Comparison of ENCODE assay signal across 10 cellular contexts in genomic region chr1:109263234-109263596, GRCh38. TPM values are rescaled to one million over a fixed set of nuclear protein-coding genes. Genes with fewer than 3 reads are reported as not detected.
A peak's percentile ranks its signal among the peaks of the same experiment; 100 is the strongest.
DNase-seq lines count a peak whose midpoint lies in the region; TF ChIP-seq lines count a peak whose summit lies in the region.
"Had no signal": no experiment of that assay in that cellular context is flagged by ENCODE, and none has a peak within 500 bp of the region (broad histone marks: within the 10 kb centered on the region; RNA-seq: fewer than 3 reads in every experiment).

No MANE protein-coding gene starts in this region.

- peak; percentile 25 for DNase-seq in NCI-H2171 treated with DMSO at 0.1 percent for 48 hours (lab: John Stamatoyannopoulos, UW)
- no peak for DNase-seq in NCI-H2171 (lab: John Stamatoyannopoulos, UW)
- DNase-seq in HPDE6-E6E7 (ENCODE audit: extremely low spot score), result peak; percentile 94
- DNase-seq in caudate nucleus (lab: John Stamatoyannopoulos, UW), result peak in 3 of 61 donors; percentile 53 to 75 (median 67)
- peak; percentile 87 for DNase-seq in prostate gland (ENCODE audit: low spot score)
- no peak for DNase-seq in amniotic stem cell (lab: John Stamatoyannopoulos, UW)
- no peak for DNase-seq in T-helper 1 cell
- no peak for DNase-seq in NCI-H2029 treated with DMSO at 0.1 percent for 48 hours (lab: John Stamatoyannopoulos, UW)

- peak; percentile 56 for TF ChIP-seq POLR2A in prostate gland (IDR thresholded peaks at IDR 0.05)

- no peaks in the 10 kb centered on the region for H3K9me3 ChIP-seq in prostate gland
- H3K9me3 ChIP-seq: thoracic aorta had no signal

- no peaks in the 10 kb centered on the region for H3K27me3 ChIP-seq in prostate gland (replicated peaks; ENCODE audit: insufficient read depth)

- intact Hi-C loops in prostate gland (cut with DNase I), result loop anchor here (5.0 kb wide), 1 partner anchor 139 kb away; no protein-coding TSS in a partner anchor

- H3K36me3 ChIP-seq in prostate gland, result no peaks in the 10 kb centered on the region
- H3K36me3 ChIP-seq: thoracic aorta had no signal

- H3K4me3 ChIP-seq in prostate gland, result no peak overlapping the region
- H3K4me3 ChIP-seq: thoracic aorta had no signal

- 29% methylated on average over 12 of the region's 12 CpGs for WGBS in prostate gland

- no peak for TF ChIP-seq CTCF in prostate gland (IDR thresholded peaks at IDR 0.05)

- no peaks in the 10 kb centered on the region for H3K4me1 ChIP-seq in prostate gland (replicated peaks)

- H3K27ac ChIP-seq in caudate nucleus (ENCODE audit: low read depth, low read length) (peak overlapping the region; percentile 92), prostate gland (peak overlapping the region; percentile 51 to 54)
- H3K27ac ChIP-seq: thoracic aorta had no signal

RNA-seq across cellular contexts. Expression of gene CELSR2, which starts 13.9 kb away (rescaled TPM):
- 100 to 1,000 TPM in 1 of 2 donors, 10 to 100 TPM in 1; 18.8 to 118 TPM for total RNA-seq in prostate gland

RNA-seq across cellular contexts. Expression of gene PSRC1, which starts 19.7 kb away (rescaled TPM):
- total RNA-seq in prostate gland, result 10 to 100 TPM in 1 of 2 donors, 1 to 10 TPM in 1; 9.1 to 40.0 TPM

RNA-seq across cellular contexts. Expression of gene MYBPHL, which starts 43.6 kb away (rescaled TPM):
- not detected for total RNA-seq in prostate gland
- total RNA-seq: G401 had no signal

RNA-seq across cellular contexts. Expression of gene SARS1, which starts 49.5 kb away (rescaled TPM):
- total RNA-seq in prostate gland, result 100 to 1,000 TPM; 123 to 132 TPM

Comparison
In these comparisons a context has a peak if more than half of its experiments do, and no peak if none do; other contexts are left out.
1. DNase-seq: peak in NCI-H2171 treated with DMSO at 0.1 percent for 48 hours (single experiment), HPDE6-E6E7 (single experiment) and prostate gland (single experiment); none in NCI-H2171 (single experiment), amniotic stem cell (single experiment), T-helper 1 cell (0 of 5) and NCI-H2029 treated with DMSO at 0.1 percent for 48 hours (single experiment).